ENCODE assay signal across 31 cellular contexts in the genomic region with DNA sequence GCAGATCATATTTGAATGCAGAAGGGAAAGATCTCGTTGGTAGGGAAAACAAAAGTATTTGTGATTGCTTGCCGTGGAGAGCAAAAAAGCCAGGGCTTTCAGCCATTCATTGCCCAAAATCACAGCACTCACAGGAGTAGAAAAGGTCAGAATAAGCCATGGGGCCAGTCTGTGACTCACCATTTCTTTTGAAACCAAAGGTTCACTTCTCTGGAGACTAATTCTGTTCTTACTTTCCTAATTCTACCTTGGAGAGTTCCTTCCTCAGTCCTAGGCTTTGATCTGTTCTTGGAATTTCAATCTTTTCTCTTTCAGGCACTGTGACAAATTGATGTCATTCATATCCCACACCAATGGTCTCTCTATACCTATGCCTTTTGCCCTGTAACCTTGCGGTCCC. TPM values are rescaled to one million over a fixed set of nuclear protein-coding genes. Genes with fewer than 3 reads are reported as not detected.
DNase-seq lines count a peak whose midpoint lies in the region; ATAC-seq, FAIRE-seq and TF ChIP-seq lines count a peak whose summit lies in the region.
"Had no signal": no experiment of that assay in that cellular context is flagged by ENCODE, and none has a peak within 500 bp of the region (broad histone marks: within the 10 kb centered on the region; RNA-seq: fewer than 3 reads in every experiment).

No MANE protein-coding gene starts in this region.

- H3K4me2 ChIP-seq in A549 (no peak overlapping the region), HCT116 (ENCODE audit: low read length) (peak overlapping the region; percentile 11; the same call in 1 of the 2 replicates)

- H3K9ac ChIP-seq in HCT116 (ENCODE audit: low read length): no peak overlapping the region

- RAD21 ChIA-PET in HCT116 (lab: Charles Lee; ENCODE audit: low non-redundant PET in 1 of 2, low total read pairs in 2 of 2, uncharacterized antibody in 2 of 2, unreplicated experiment in 2 of 2): no interaction called here

- no peaks in the 10 kb centered on the region for H3K9me3 ChIP-seq in A549
- H3K9me3 ChIP-seq in HCT116 (ENCODE audit: control insufficient read depth in 1 of 2, insufficient read depth in 1 of 2, low read depth in 1 of 2, low read length in 2 of 2): no peaks in the 10 kb centered on the region
- H3K9me3 ChIP-seq: BE2C, heart left ventricle, uterus had no signal

- no peak overlapping the region for H3K4me3 ChIP-seq in A549
- no peak overlapping the region for H3K4me3 ChIP-seq in HCT116 (replicated peaks in 1 of 2; ENCODE audit: low read depth in 1 of 2, low read length in 2 of 2)
- no peak overlapping the region for H3K4me3 ChIP-seq in fibroblast of mammary gland (ENCODE audit: control insufficient read depth, low read depth, low read length)
- H3K4me3 ChIP-seq: heart left ventricle, SK-N-MC, uterus had no signal

- no peak overlapping the region for H2AFZ ChIP-seq in HCT116 (ENCODE audit: low read depth, low read length, poor library complexity, severe bottlenecking)

- no peaks in the 10 kb centered on the region for H3K36me3 ChIP-seq in HCT116 (ENCODE audit: control insufficient read depth in 1 of 2, insufficient read depth in 2 of 2, low read length in 2 of 2)
- H3K36me3 ChIP-seq: BE2C, heart left ventricle, uterus had no signal

- WGBS in A549 (ENCODE audit: missing lambda C conversion rate): 45% methylated on average over 3 of the region's 3 CpGs

- no peak overlapping the region for H3K27ac ChIP-seq in A549
- no peak overlapping the region for H3K27ac ChIP-seq in HCT116 (ENCODE audit: low read depth, low read length)
- H3K27ac ChIP-seq: heart left ventricle, SK-N-MC, uterus, VCaP had no signal

- no peak for TF ChIP-seq EP300 in A549 (IDR thresholded peaks at IDR 0.05)

- in situ Hi-C loops in SK-MEL-5 (cut with HindIII; ENCODE audit: low pct_unique_long_range_greater_than_20kb, low sequenced_read_pairs): no loop called here

- no peaks in the 10 kb centered on the region for H3K79me2 ChIP-seq in HCT116 (ENCODE audit: insufficient read depth, low read length)

- H3K9me2 ChIP-seq in HCT116 (ENCODE audit: insufficient read depth): no peaks in the 10 kb centered on the region

- H4K20me1 ChIP-seq in HCT116 (ENCODE audit: insufficient read depth): no peaks in the 10 kb centered on the region

- BruUV-seq in HCT116 (replicated peaks; lab: Mats Ljungman, UMichigan): no TSS peak

- FAIRE-seq in A549 (lab: Jason Lieb, UNC) (no peak), H54 (lab: Jason Lieb, UNC) (no peak)
- FAIRE-seq: endometrium, GM12891, small intestine had no signal

- intact Hi-C loops in HCT116 (cut with micrococcal nuclease): loop anchor here (5.0 to 10.0 kb wide), 2 partner anchors 518 to 1650 kb away; no protein-coding TSS in a partner anchor

- TF ChIP-seq CTCF in A549 (IDR thresholded peaks at IDR 0.05) (no peak), HCT116 (IDR thresholded peaks at IDR 0.05 in 2 of 3, conservative IDR thresholded peaks at IDR 0.05 in 1 of 3; ENCODE audit: borderline replicate concordance in 1 of 3, insufficient read depth in 1 of 3, low read depth in 2 of 3, low read length in 2 of 3) (no peak), fibroblast of mammary gland (conservative IDR thresholded peaks at IDR 0.05; ENCODE audit: control insufficient read depth, insufficient read depth, low read depth, low read length) (no peak)

- CTCF ChIA-PET in A549 (lab: Yijun Ruan, JAX): interaction anchor here (0.7 to 9.2 kb wide), 4 partner anchors 11 to 207 kb away, joined by 3 to 134 read pairs (median 18); no protein-coding TSS in a partner anchor
- CTCF ChIA-PET in HCT116 (lab: Charles Lee): no interaction called here

- no peak for DNase-seq in A549 (ENCODE audit: low read depth in 1 of 2, low spot score in 1 of 2)
- DNase-seq in HCT116 (ENCODE audit: low read depth, low spot score): no peak
- peak; percentile 40 for DNase-seq in SK-MEL-5 (ENCODE audit: low read depth, low spot score)
- peak; percentile 42 for DNase-seq in fibroblast of mammary gland (ENCODE audit: low read depth)
- DNase-seq in SKM-1 (lab: John Stamatoyannopoulos, UW; ENCODE audit: unreplicated experiment): no peak
- no peak for DNase-seq in epidermal melanocyte (ENCODE audit: insufficient read length, low spot score)
- no peak for DNase-seq in H54 (ENCODE audit: insufficient read length, low spot score)
- DNase-seq: activated CD4-positive, alpha-beta T cell treated with anti-CD3 and anti-CD28 coated beads, Interleukin-2, amount 10 ng/mL, durations not matched to agents 24 days and 14 days; activated naive CD4-positive, alpha-beta T cell treated with Interleukin-2 at 50 U/mL for 16 hours; activated T-cell treated with anti-CD3 and anti-CD28 coated beads, Interleukin-2, amount 50 U/mL, for 4 hours; BE2C; caudate nucleus; dermis blood vessel endothelial cell; H9; heart left ventricle; naive thymus-derived CD8-positive, alpha-beta T cell; NCI-H1436; retina; RPMI8226; small intestine; stimulated activated CD4-positive, alpha-beta T cell treated with anti-CD3 and anti-CD28 coated beads, Interleukin-1b, Interleukin-23, amount 100 ng/mL, for 48 hours; uterus had no signal

- TF ChIP-seq RAD21 in A549 (conservative IDR thresholded peaks at IDR 0.05 in 1 of 2, IDR thresholded peaks at IDR 0.05 in 1 of 2) (no peak), HCT116 (IDR thresholded peaks at IDR 0.05; ENCODE audit: low read depth) (no peak)

- no peak for ATAC-seq in A549
- ATAC-seq in HCT116: no peak
- ATAC-seq in GM21423 (IDR thresholded peaks at IDR 0.05; ENCODE audit: unreplicated experiment): no peak
- ATAC-seq: activated T-cell treated with anti-CD3 and anti-CD28 coated beads, Interleukin-2, amount 50 U/mL, for 4 hours; naive thymus-derived CD8-positive, alpha-beta T cell had no signal

- no peaks in the 10 kb centered on the region for H3K4me1 ChIP-seq in A549
- H3K4me1 ChIP-seq in HCT116 (ENCODE audit: control insufficient read depth in 1 of 2, insufficient read depth in 2 of 2, low read length in 2 of 2): peaks cover 0 to 11% of the 10 kb centered on the region in 2 experiments; a peak in 1 of 4 replicates
- H3K4me1 ChIP-seq: uterus had no signal

- POLR2A ChIA-PET in A549 (lab: Yijun Ruan, JAX) (no interaction called here), HCT116 (lab: Charles Lee) (no interaction called here)

- no peaks in the 10 kb centered on the region for H3K27me3 ChIP-seq in HCT116 (ENCODE audit: insufficient read depth, low read length)
- H3K27me3 ChIP-seq: BE2C, heart left ventricle, uterus had no signal

- no peak for TF ChIP-seq POLR2A in A549 (IDR thresholded peaks at IDR 0.05; ENCODE audit: low read length)
- TF ChIP-seq POLR2A in HCT116 (IDR thresholded peaks at IDR 0.05; ENCODE audit: borderline replicate concordance, extremely low read depth, insufficient read depth, insufficient read length): no peak
- TF ChIP-seq POLR2A in H54 (IDR thresholded peaks at IDR 0.05; ENCODE audit: low read depth, low read length): no peak

TF ChIP-seq in A549, 52 proteins besides CTCF, POLR2A, EP300 and RAD21 (continues in another document):
- TF ChIP-seq MYC (IDR thresholded peaks at IDR 0.05; ENCODE audit: borderline replicate concordance, low read length): no peak
- TF ChIP-seq, protein P1, sequence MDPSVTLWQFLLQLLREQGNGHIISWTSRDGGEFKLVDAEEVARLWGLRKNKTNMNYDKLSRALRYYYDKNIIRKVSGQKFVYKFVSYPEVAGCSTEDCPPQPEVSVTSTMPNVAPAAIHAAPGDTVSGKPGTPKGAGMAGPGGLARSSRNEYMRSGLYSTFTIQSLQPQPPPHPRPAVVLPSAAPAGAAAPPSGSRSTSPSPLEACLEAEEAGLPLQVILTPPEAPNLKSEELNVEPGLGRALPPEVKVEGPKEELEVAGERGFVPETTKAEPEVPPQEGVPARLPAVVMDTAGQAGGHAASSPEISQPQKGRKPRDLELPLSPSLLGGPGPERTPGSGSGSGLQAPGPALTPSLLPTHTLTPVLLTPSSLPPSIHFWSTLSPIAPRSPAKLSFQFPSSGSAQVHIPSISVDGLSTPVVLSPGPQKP (IDR thresholded peaks at IDR 0.05; ENCODE audit: low read depth, low read length): no peak
- no peak for TF ChIP-seq GATA3 (IDR thresholded peaks at IDR 0.05; ENCODE audit: borderline replicate concordance)
- no peak for TF ChIP-seq ESRRA (IDR thresholded peaks at IDR 0.05; ENCODE audit: borderline replicate concordance, low read length)

TF ChIP-seq in HCT116, 20 proteins besides CTCF, POLR2A, EP300 and RAD21 (continues in another document):
- TF ChIP-seq ELF1 (IDR thresholded peaks at IDR 0.05; ENCODE audit: borderline replicate concordance, low read depth): no peak

RNA-seq across cellular contexts. Expression of a gene that starts 54.1 kb away (rescaled TPM):
- polyA plus RNA-seq in A549 (2011; rRNA removed) (not detected in 2 replicates), A549 (2017; fragmentation: RNase III; extraction: RNeasy Plus Mini Kit Qiagen cat#74134 plus additional on column Dnase treatment) (not detected in 3 replicates)
- not detected in 2 replicates for polyA plus RNA-seq in A549 (2012; cell fraction: cytosol; rRNA removed)
- not detected in 2 replicates for polyA plus RNA-seq in A549 (2012; cell fraction: nucleus; rRNA removed)
- not detected in 2 replicates for polyA minus RNA-seq in A549 (2011; rRNA and poly(A)+ RNA removed)
- total RNA-seq in HCT116 (2021; ENCODE audit: unreplicated experiment): 0.59 TPM
- polyA plus RNA-seq in HCT116 (2012): 0.61 TPM in 1 of 2 replicates, not detected in the other
- 0.43 TPM in 1 of 2 replicates, not detected in the other for total RNA-seq in SK-MEL-5 (2014; rRNA removed; shearing (Covaris generic))
- 0.33 and 0.38 TPM in 2 replicates for polyA plus RNA-seq in SK-MEL-5 (2015; cell fraction: cytosol; rRNA removed)
- polyA plus RNA-seq in SK-MEL-5 (2015; cell fraction: nucleus; rRNA removed): not detected in 2 replicates
- total RNA-seq: activated CD4-positive, alpha-beta T cell treated with anti-CD3 and anti-CD28 coated beads, Interleukin-2, amount 10 ng/mL, durations not matched to agents 24 days and 14 days; activated T-cell treated with anti-CD3 and anti-CD28 coated beads, Interleukin-2, amount 50 U/mL, for 4 hours; dermis blood vessel endothelial cell; H9; mesothelial cell of epicardium; naive thymus-derived CD8-positive, alpha-beta T cell; T-helper 2 cell treated with Interferon-gamma antibody and Interleukin-4, amounts not matched to agents 100 ng/mL and 5 ng/mL, for 36 hours; temporal lobe had no signal
- polyA plus RNA-seq: IgD-negative memory B cell; naive thymus-derived CD8-positive, alpha-beta T cell had no signal

Comparison
In these comparisons a context has a peak if more than half of its experiments do, and no peak if none do; other contexts are left out.
1. DNase-seq: peak in SK-MEL-5 (single experiment) and fibroblast of mammary gland (single experiment); none in A549 (0 of 2), HCT116 (single experiment), SKM-1 (single experiment), epidermal melanocyte (single experiment) and H54 (single experiment).